In the genomic region with DNA sequence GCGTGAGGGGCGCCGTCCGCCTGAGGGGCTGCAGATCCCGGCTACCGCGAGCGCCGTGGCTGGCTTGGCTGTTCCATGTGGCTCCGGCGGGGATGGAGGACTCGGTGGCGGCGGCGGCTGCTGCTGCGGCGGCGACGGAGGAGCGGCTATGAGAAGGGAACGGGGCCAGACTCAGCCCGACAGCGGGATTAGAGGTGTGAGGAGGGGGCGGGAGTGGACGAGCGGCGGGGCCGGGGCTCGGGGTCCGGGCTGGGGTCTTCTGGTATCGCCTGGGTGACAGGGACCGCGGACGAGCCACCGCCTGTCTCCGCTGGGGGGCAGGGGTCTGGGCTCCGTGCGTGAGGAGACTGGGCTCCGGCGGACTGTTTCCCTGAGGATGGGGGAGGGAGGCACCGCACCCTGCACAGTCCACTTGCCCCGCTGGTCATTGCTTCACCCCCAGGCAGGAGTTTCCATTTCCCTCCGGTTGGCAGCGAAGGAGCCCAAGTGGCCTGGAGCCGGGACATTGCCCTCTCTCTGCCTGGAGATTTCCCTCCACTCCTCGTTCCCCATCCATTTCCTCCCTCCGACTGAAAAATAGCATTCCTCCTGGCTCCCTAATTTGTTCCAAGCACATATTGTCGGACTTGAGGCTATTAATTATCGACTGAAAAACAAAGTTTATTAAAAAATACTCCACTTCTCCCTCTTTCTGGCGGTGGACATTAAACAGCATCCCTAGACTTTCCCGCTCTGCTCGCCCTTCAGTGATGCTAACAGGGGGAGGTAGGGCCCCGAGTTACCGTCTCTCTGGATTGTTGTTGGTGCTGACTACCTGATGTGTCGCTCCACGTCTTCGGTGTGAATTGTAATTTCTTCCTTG, we compare ENCODE assay signal across 7 cellular contexts. TPM values are rescaled to one million over a fixed set of nuclear protein-coding genes. Genes with fewer than 3 reads are reported as not detected.
DNase-seq lines count a peak whose midpoint lies in the region; ATAC-seq lines count a peak whose summit lies in the region.

No MANE protein-coding gene starts in this region.

- H2BK120ac ChIP-seq in mesendoderm (ENCODE audit: low read depth, low read length) = no peak overlapping the region

- H3K56ac ChIP-seq in mesendoderm (ENCODE audit: low read length) = peak overlapping the region; percentile 96

- peak overlapping the region; percentile 78 for H3K4me3 Mint-ChIP-seq in activated CD4-positive, alpha-beta memory T cell treated with anti-CD3 and anti-CD28 coated beads, Interleukin-2, amount 10 ng/mL, durations not matched to agents 7 days and 5 days
- peak overlapping the region; percentile 88 to 90 for H3K4me3 Mint-ChIP-seq in stimulated activated naive CD8-positive, alpha-beta T cell treated with anti-CD3 and anti-CD28 coated beads, Interleukin-15, amount 100 ng/mL, for 72 hours

- H3K9me3 Mint-ChIP-seq in activated CD4-positive, alpha-beta memory T cell treated with anti-CD3 and anti-CD28 coated beads, Interleukin-2, amount 10 ng/mL, durations not matched to agents 7 days and 5 days = peaks cover 8% of the 10 kb centered on the region
- H3K9me3 Mint-ChIP-seq in stimulated activated naive CD8-positive, alpha-beta T cell treated with anti-CD3 and anti-CD28 coated beads, Interleukin-15, amount 100 ng/mL, for 72 hours = no peaks in the 10 kb centered on the region

- DNase-seq in GM04504 (ENCODE audit: low read depth) (peak; percentile 37), HCEC 1CT (peak; percentile 56), NCI-H146 treated with DMSO at 0.1 percent for 48 hours (lab: John Stamatoyannopoulos, UW; ENCODE audit: unreplicated experiment) (peak; percentile 54), epidermal melanocyte (ENCODE audit: insufficient read length, low spot score) (peak; percentile 17), mesendoderm (peak; percentile 78)
- no peak for DNase-seq in activated CD4-positive, alpha-beta memory T cell treated with anti-CD3 and anti-CD28 coated beads, Interleukin-2, amount 10 ng/mL, durations not matched to agents 7 days and 5 days
- DNase-seq in stimulated activated naive CD8-positive, alpha-beta T cell treated with anti-CD3 and anti-CD28 coated beads, Interleukin-15, amount 100 ng/mL, for 72 hours = peak in 1 of 2 donors; percentile 49

- H3K4ac ChIP-seq in mesendoderm (ENCODE audit: low read depth, low read length) = no peak overlapping the region

- H2AK5ac ChIP-seq in mesendoderm (ENCODE audit: low read length) = no peak overlapping the region

- H3K27me3 Mint-ChIP-seq in activated CD4-positive, alpha-beta memory T cell treated with anti-CD3 and anti-CD28 coated beads, Interleukin-2, amount 10 ng/mL, durations not matched to agents 7 days and 5 days = peaks cover 2% of the 10 kb centered on the region
- H3K27me3 Mint-ChIP-seq in stimulated activated naive CD8-positive, alpha-beta T cell treated with anti-CD3 and anti-CD28 coated beads, Interleukin-15, amount 100 ng/mL, for 72 hours = no peaks in the 10 kb centered on the region

- no peaks in the 10 kb centered on the region for H3K36me3 ChIP-seq in mesendoderm (ENCODE audit: control insufficient read depth, insufficient read depth, low read length)

- H3K4me3 ChIP-seq in mesendoderm (ENCODE audit: low read length) = peak overlapping the region; percentile 91

- peak overlapping the region; percentile 91 for H3K9ac ChIP-seq in mesendoderm (ENCODE audit: low read length)

- H3K27me3 ChIP-seq in mesendoderm (ENCODE audit: insufficient read depth, low read length, poor library complexity) = no peaks in the 10 kb centered on the region

- peak; percentile 16 for ATAC-seq in stimulated activated naive CD8-positive, alpha-beta T cell treated with anti-CD3 and anti-CD28 coated beads, Interleukin-15, amount 100 ng/mL, for 72 hours

- no peak overlapping the region for H2BK5ac ChIP-seq in mesendoderm (ENCODE audit: low read length)

- H3K4me1 Mint-ChIP-seq in activated CD4-positive, alpha-beta memory T cell treated with anti-CD3 and anti-CD28 coated beads, Interleukin-2, amount 10 ng/mL, durations not matched to agents 7 days and 5 days = peaks cover 31% of the 10 kb centered on the region
- peaks cover 34% of the 10 kb centered on the region for H3K4me1 Mint-ChIP-seq in stimulated activated naive CD8-positive, alpha-beta T cell treated with anti-CD3 and anti-CD28 coated beads, Interleukin-15, amount 100 ng/mL, for 72 hours

- H3K79me1 ChIP-seq in mesendoderm (ENCODE audit: low read length) = peaks cover 12% of the 10 kb centered on the region

- peaks cover 9% of the 10 kb centered on the region for H3K4me1 ChIP-seq in mesendoderm (ENCODE audit: control insufficient read depth, low read depth, low read length)

- no peak overlapping the region for H2BK15ac ChIP-seq in mesendoderm (replicated peaks; ENCODE audit: low read depth)

- no peak overlapping the region for H4K5ac ChIP-seq in mesendoderm (ENCODE audit: low read length)

- H4K8ac ChIP-seq in mesendoderm (ENCODE audit: low read depth, low read length) = no peak overlapping the region

- peak overlapping the region; percentile 77 for H3K4me2 ChIP-seq in mesendoderm (ENCODE audit: low read length)

- no CpG with 5 or more reads among the region's 57 CpGs for WGBS in mesendoderm (ENCODE audit: extremely low coverage, insufficient coverage, low lambda C conversion rate)

- peaks cover 18% of the 10 kb centered on the region for H3K79me2 ChIP-seq in mesendoderm (ENCODE audit: control insufficient read depth, insufficient read depth, low read length)

- peak overlapping the region; percentile 56 for H3K27ac Mint-ChIP-seq in activated CD4-positive, alpha-beta memory T cell treated with anti-CD3 and anti-CD28 coated beads, Interleukin-2, amount 10 ng/mL, durations not matched to agents 7 days and 5 days
- peak overlapping the region; percentile 88 to 96 for H3K27ac Mint-ChIP-seq in stimulated activated naive CD8-positive, alpha-beta T cell treated with anti-CD3 and anti-CD28 coated beads, Interleukin-15, amount 100 ng/mL, for 72 hours

- peak overlapping the region; percentile 45 for H3K18ac ChIP-seq in mesendoderm (ENCODE audit: low read length)

- POLR2A ChIA-PET in activated CD4-positive, alpha-beta memory T cell treated with anti-CD3 and anti-CD28 coated beads, Interleukin-2, amount 10 ng/mL, durations not matched to agents 7 days and 5 days (lab: Charles Lee) = interaction anchor here (1.4 to 1.5 kb wide), 2 partner anchors 9 to 18 kb away, joined by 3 to 4 read pairs; no protein-coding TSS in a partner anchor

- H3K36me3 Mint-ChIP-seq in activated CD4-positive, alpha-beta memory T cell treated with anti-CD3 and anti-CD28 coated beads, Interleukin-2, amount 10 ng/mL, durations not matched to agents 7 days and 5 days (ENCODE audit: low read depth) = peaks cover 12% of the 10 kb centered on the region

- H3K23ac ChIP-seq in mesendoderm (ENCODE audit: low read length) = no peak overlapping the region

- H3K27ac ChIP-seq in mesendoderm (ENCODE audit: low read depth, low read length) = peak overlapping the region; percentile 54

- CTCF ChIA-PET in activated CD4-positive, alpha-beta memory T cell treated with anti-CD3 and anti-CD28 coated beads, Interleukin-2, amount 10 ng/mL, durations not matched to agents 7 days and 5 days (lab: Charles Lee) = no interaction called here

RNA-seq across cellular contexts. Expression of a gene that starts 0.6 kb away (rescaled TPM):
- 10 to 100 TPM; 19.3 to 23.2 TPM for total RNA-seq in activated CD4-positive, alpha-beta memory T cell treated with anti-CD3 and anti-CD28 coated beads, Interleukin-2, amount 10 ng/mL, durations not matched to agents 7 days and 5 days
- 22.0 TPM for polyA plus RNA-seq in mesendoderm (2013, experiment 1 of 2)
- 21.4 TPM for polyA plus RNA-seq in mesendoderm (2013, experiment 2 of 2)
